In genomic region chr2:232551289-232551688, GRCh38 we compare ENCODE assay signal across 8 cellular contexts. TPM values are rescaled to one million over a fixed set of nuclear protein-coding genes. Genes with fewer than 3 reads are reported as not detected.
DNase-seq lines count a peak whose midpoint lies in the region; ATAC-seq and TF ChIP-seq lines count a peak whose summit lies in the region.

No MANE protein-coding gene starts in this region.

- H3K27me3 ChIP-seq in BE2C (no peaks in the 10 kb centered on the region), colonic mucosa (no peaks in the 10 kb centered on the region)

- TF ChIP-seq CTCF in BE2C (IDR thresholded peaks at IDR 0.05; ENCODE audit: low read depth, low read length) (no peak), LNCaP clone FGC (IDR thresholded peaks at IDR 0.05; ENCODE audit: control insufficient read depth, extremely low read depth, insufficient read depth) (no peak), colonic mucosa (IDR thresholded peaks at IDR 0.05) (no peak)

- H3K4me3 ChIP-seq in BE2C (ENCODE audit: low read depth, low read length) (peak overlapping the region; percentile 78), LNCaP clone FGC (ENCODE audit: low read depth, low read length) (peak overlapping the region; percentile 90), colonic mucosa (peak overlapping the region; percentile 92)

- H3K27me3 Mint-ChIP-seq in natural killer cell treated with Interleukin-12 subunit alpha and Interleukin-12 subunit beta and Interleukin-15 and Interleukin-18, amount 100 ng/mL, for 72 hours, result no peaks in the 10 kb centered on the region

- intact Hi-C loops in colonic mucosa (cut with DNase I), result loop anchor here (10.0 kb wide), 1 partner anchor 54 kb away; no protein-coding TSS in a partner anchor

- H3K9me3 ChIP-seq in BE2C, result no peaks in the 10 kb centered on the region
- no peaks in the 10 kb centered on the region for H3K9me3 ChIP-seq in colonic mucosa

- no peaks in the 10 kb centered on the region for H3K4me1 ChIP-seq in BE2C
- H3K4me1 ChIP-seq in colonic mucosa, result peaks cover 8% of the 10 kb centered on the region

- H3K9me3 Mint-ChIP-seq in natural killer cell treated with Interleukin-12 subunit alpha and Interleukin-12 subunit beta and Interleukin-15 and Interleukin-18, amount 100 ng/mL, for 72 hours, result no peaks in the 10 kb centered on the region

- H3K36me3 ChIP-seq in BE2C (peaks cover 33% of the 10 kb centered on the region), colonic mucosa (no peaks in the 10 kb centered on the region)

- DNase-seq in BE2C, result no peak
- DNase-seq in LNCaP clone FGC (ENCODE audit: low read depth), result no peak
- no peak for DNase-seq in colonic mucosa
- no peak for DNase-seq in natural killer cell treated with Interleukin-12 subunit alpha and Interleukin-12 subunit beta and Interleukin-15 and Interleukin-18, amount 100 ng/mL, for 72 hours (ENCODE audit: low spot score)
- no peak for DNase-seq in stimulated activated CD4-positive, alpha-beta T cell treated with anti-CD3 and anti-CD28 coated beads, Interleukin-4, amount 100 ng/mL, for 1 hour
- DNase-seq in NCI-H2171 treated with DMSO at 0.1 percent for 48 hours (lab: John Stamatoyannopoulos, UW), result no peak
- DNase-seq in NCI-H1436 (lab: John Stamatoyannopoulos, UW), result no peak
- no peak for DNase-seq in effector CD8-positive, alpha-beta T cell (lab: John Stamatoyannopoulos, UW)

- peak overlapping the region; percentile 95 for H3K4me3 Mint-ChIP-seq in natural killer cell treated with Interleukin-12 subunit alpha and Interleukin-12 subunit beta and Interleukin-15 and Interleukin-18, amount 100 ng/mL, for 72 hours

- peak overlapping the region; percentile 98 for H3K27ac ChIP-seq in colonic mucosa

- ATAC-seq in natural killer cell treated with Interleukin-12 subunit alpha and Interleukin-12 subunit beta and Interleukin-15 and Interleukin-18, amount 100 ng/mL, for 72 hours, result no peak

- peak overlapping the region; percentile 87 to 96 for H3K27ac Mint-ChIP-seq in natural killer cell treated with Interleukin-12 subunit alpha and Interleukin-12 subunit beta and Interleukin-15 and Interleukin-18, amount 100 ng/mL, for 72 hours

- peak overlapping the region; percentile 92 to 94 for H3K9ac ChIP-seq in colonic mucosa (ENCODE audit: low read depth in 2 of 2, low read length in 2 of 2)

- H3K36me3 Mint-ChIP-seq in natural killer cell treated with Interleukin-12 subunit alpha and Interleukin-12 subunit beta and Interleukin-15 and Interleukin-18, amount 100 ng/mL, for 72 hours, result peaks cover 21% of the 10 kb centered on the region

- peaks cover 59 to 68% of the 10 kb centered on the region in 2 donors for H3K4me1 Mint-ChIP-seq in natural killer cell treated with Interleukin-12 subunit alpha and Interleukin-12 subunit beta and Interleukin-15 and Interleukin-18, amount 100 ng/mL, for 72 hours (ENCODE audit: low read depth in 2 of 2)

RNA-seq across cellular contexts. Expression of gene EIF4E2, which starts 0.8 kb away (rescaled TPM):
- 212 TPM for polyA plus RNA-seq in BE2C (2012; ENCODE audit: insufficient read depth, insufficient read length, low read depth)
- total RNA-seq in colonic mucosa, result 100 to 1,000 TPM in 1 of 2 donors, 10 to 100 TPM in 1; 99.5 to 109 TPM
- total RNA-seq in natural killer cell treated with Interleukin-12 subunit alpha and Interleukin-12 subunit beta and Interleukin-15 and Interleukin-18, amount 100 ng/mL, for 72 hours, result 10 to 100 TPM; 65.6 to 79.2 TPM

RNA-seq across cellular contexts. Expression of gene TIGD1, which starts 0.9 kb away (rescaled TPM):
- polyA plus RNA-seq in BE2C (2012; ENCODE audit: insufficient read depth, insufficient read length, low read depth), result 6.9 TPM
- 1 to 10 TPM; 3.0 to 4.4 TPM for total RNA-seq in colonic mucosa
- total RNA-seq in natural killer cell treated with Interleukin-12 subunit alpha and Interleukin-12 subunit beta and Interleukin-15 and Interleukin-18, amount 100 ng/mL, for 72 hours, result 1 to 10 TPM; 3.2 to 9.4 TPM

RNA-seq across cellular contexts. Expression of gene CHRNG, which starts 11.8 kb away (rescaled TPM):
- 0.45 TPM for polyA plus RNA-seq in BE2C (2012; ENCODE audit: insufficient read depth, insufficient read length, low read depth)
- total RNA-seq in colonic mucosa, result not detected
- not detected for total RNA-seq in natural killer cell treated with Interleukin-12 subunit alpha and Interleukin-12 subunit beta and Interleukin-15 and Interleukin-18, amount 100 ng/mL, for 72 hours

RNA-seq across cellular contexts. Expression of gene CHRND, which starts 25.3 kb away (rescaled TPM):
- not detected for polyA plus RNA-seq in BE2C (2012; ENCODE audit: insufficient read depth, insufficient read length, low read depth)
- not detected for total RNA-seq in colonic mucosa
- total RNA-seq in natural killer cell treated with Interleukin-12 subunit alpha and Interleukin-12 subunit beta and Interleukin-15 and Interleukin-18, amount 100 ng/mL, for 72 hours, result not detected

RNA-seq across cellular contexts. Expression of gene PRSS56, which starts 31.1 kb away (rescaled TPM):
- polyA plus RNA-seq in BE2C (2012; ENCODE audit: insufficient read depth, insufficient read length, low read depth), result not detected
- not detected for total RNA-seq in colonic mucosa
- not detected for total RNA-seq in natural killer cell treated with Interleukin-12 subunit alpha and Interleukin-12 subunit beta and Interleukin-15 and Interleukin-18, amount 100 ng/mL, for 72 hours
